In genomic region chr17:81365601-81366585, GRCh38 we compare ENCODE assay signal across 8 cellular contexts. TPM values are rescaled to one million over a fixed set of nuclear protein-coding genes. Genes with fewer than 3 reads are reported as not detected.
DNase-seq lines count a peak whose midpoint lies in the region; ATAC-seq lines count a peak whose summit lies in the region.

No MANE protein-coding gene starts in this region.

- H3K9me3 ChIP-seq in Karpas-422 (ENCODE audit: low read length), result no peaks in the 10 kb centered on the region
- no peaks in the 10 kb centered on the region for H3K9me3 ChIP-seq in right cardiac atrium (ENCODE audit: control insufficient read depth, low read length)

- peak overlapping the region; percentile 53 to 78 for H3K4me3 Mint-ChIP-seq in activated T-cell treated with anti-CD3 and anti-CD28 coated beads, Interleukin-2, amount 50 U/mL, for 72 hours
- H3K4me3 Mint-ChIP-seq in stimulated activated naive B cell treated with anti-CD40 and anti-IgM and Interleukin-4, amounts not matched to agents 10 μg/mL and 1 μg/mL and 100 μg/mL, for 72 hours, result peak overlapping the region; percentile 45 to 56
- no peak overlapping the region for H3K4me3 Mint-ChIP-seq in activated T-helper 1 cell treated with anti-CD3 and anti-CD28 coated beads, Interleukin-12 subunit alpha, Interleukin-12 subunit beta, Interleukin-2, Interleukin-4 antibody, amounts not matched to agents 30 ng/mL and 10 ng/mL and 1 ng/mL, durations not matched to agents 14 hours and 24 hours and 36 hours

- H3K4me2 ChIP-seq in Karpas-422 (ENCODE audit: low read depth, low read length, poor library complexity, severe bottlenecking), result no peak overlapping the region

- intact Hi-C loops in right cardiac atrium (cut with DNase I), result no loop called here
- intact Hi-C loops in activated T-helper 1 cell treated with anti-CD3 and anti-CD28 coated beads, Interleukin-12 subunit alpha, Interleukin-12 subunit beta, Interleukin-2, Interleukin-4 antibody, amounts not matched to agents 30 ng/mL and 10 ng/mL and 1 ng/mL, durations not matched to agents 14 hours and 24 hours and 36 hours (cut with micrococcal nuclease), result no loop called here

- no peak overlapping the region for H3K9ac ChIP-seq in Karpas-422 (ENCODE audit: low read length)

- H2AFZ ChIP-seq in Karpas-422 (ENCODE audit: low read length), result no peak overlapping the region

- H3K27ac Mint-ChIP-seq in activated T-cell treated with anti-CD3 and anti-CD28 coated beads, Interleukin-2, amount 50 U/mL, for 72 hours, result no peak overlapping the region
- peak overlapping the region; percentile 85 for H3K27ac Mint-ChIP-seq in stimulated activated naive B cell treated with anti-CD40 and anti-IgM and Interleukin-4, amounts not matched to agents 10 μg/mL and 1 μg/mL and 100 μg/mL, for 72 hours
- no peak overlapping the region for H3K27ac Mint-ChIP-seq in activated T-helper 1 cell treated with anti-CD3 and anti-CD28 coated beads, Interleukin-12 subunit alpha, Interleukin-12 subunit beta, Interleukin-2, Interleukin-4 antibody, amounts not matched to agents 30 ng/mL and 10 ng/mL and 1 ng/mL, durations not matched to agents 14 hours and 24 hours and 36 hours

- H3K36me3 ChIP-seq in Karpas-422 (ENCODE audit: insufficient read depth, low read length), result no peaks in the 10 kb centered on the region

- no peaks in the 10 kb centered on the region for H3K9me2 ChIP-seq in Karpas-422 (replicated peaks; ENCODE audit: insufficient read depth, low read length)

- H3K36me3 Mint-ChIP-seq in activated T-cell treated with anti-CD3 and anti-CD28 coated beads, Interleukin-2, amount 50 U/mL, for 72 hours (ENCODE audit: insufficient read depth in 2 of 2), result no peaks in the 10 kb centered on the region
- peaks cover 0 to 3% of the 10 kb centered on the region in 2 donors for H3K36me3 Mint-ChIP-seq in stimulated activated naive B cell treated with anti-CD40 and anti-IgM and Interleukin-4, amounts not matched to agents 10 μg/mL and 1 μg/mL and 100 μg/mL, for 72 hours
- H3K36me3 Mint-ChIP-seq in activated T-helper 1 cell treated with anti-CD3 and anti-CD28 coated beads, Interleukin-12 subunit alpha, Interleukin-12 subunit beta, Interleukin-2, Interleukin-4 antibody, amounts not matched to agents 30 ng/mL and 10 ng/mL and 1 ng/mL, durations not matched to agents 14 hours and 24 hours and 36 hours (ENCODE audit: low read depth), result no peaks in the 10 kb centered on the region

- 46% methylated on average over 30 of the region's 30 CpGs for WGBS in right cardiac atrium

- peak; percentile 83 to 88 for ATAC-seq in activated T-cell treated with anti-CD3 and anti-CD28 coated beads, Interleukin-2, amount 50 U/mL, for 72 hours (replicated peaks in 1 of 2)
- ATAC-seq in right cardiac atrium, result peak; percentile 53 to 73
- ATAC-seq in stimulated activated naive B cell treated with anti-CD40 and anti-IgM and Interleukin-4, amounts not matched to agents 10 μg/mL and 1 μg/mL and 100 μg/mL, for 72 hours (replicated peaks), result peak; percentile 91 to 93

- no peaks in the 10 kb centered on the region for H4K20me1 ChIP-seq in Karpas-422 (ENCODE audit: insufficient read depth, low read depth, low read length)

- peaks cover 40% of the 10 kb centered on the region for H3K27me3 Mint-ChIP-seq in activated T-cell treated with anti-CD3 and anti-CD28 coated beads, Interleukin-2, amount 50 U/mL, for 72 hours (ENCODE audit: low read depth)
- H3K27me3 Mint-ChIP-seq in stimulated activated naive B cell treated with anti-CD40 and anti-IgM and Interleukin-4, amounts not matched to agents 10 μg/mL and 1 μg/mL and 100 μg/mL, for 72 hours, result peaks cover 48 to 79% of the 10 kb centered on the region in 2 donors
- H3K27me3 Mint-ChIP-seq in activated T-helper 1 cell treated with anti-CD3 and anti-CD28 coated beads, Interleukin-12 subunit alpha, Interleukin-12 subunit beta, Interleukin-2, Interleukin-4 antibody, amounts not matched to agents 30 ng/mL and 10 ng/mL and 1 ng/mL, durations not matched to agents 14 hours and 24 hours and 36 hours (ENCODE audit: insufficient read depth), result peaks cover 22% of the 10 kb centered on the region

- no peaks in the 10 kb centered on the region for H3K79me2 ChIP-seq in Karpas-422 (ENCODE audit: low read length)

- peak; percentile 66 for DNase-seq in AG08396 (ENCODE audit: low spot score)
- DNase-seq in Karpas-422, result peak; percentile 60
- DNase-seq in activated T-cell treated with anti-CD3 and anti-CD28 coated beads, Interleukin-2, amount 50 U/mL, for 72 hours, result peak; percentile 32 to 46
- peak in 1 of 3 donors; percentile 64 for DNase-seq in right cardiac atrium
- peak; percentile 57 for DNase-seq in stimulated activated naive B cell treated with anti-CD40 and anti-IgM and Interleukin-4, amounts not matched to agents 10 μg/mL and 1 μg/mL and 100 μg/mL, for 72 hours
- DNase-seq in activated T-helper 1 cell treated with anti-CD3 and anti-CD28 coated beads, Interleukin-12 subunit alpha, Interleukin-12 subunit beta, Interleukin-2, Interleukin-4 antibody, amounts not matched to agents 30 ng/mL and 10 ng/mL and 1 ng/mL, durations not matched to agents 14 hours and 24 hours and 36 hours (ENCODE audit: low spot score), result no peak
- DNase-seq in SIG-M5 treated with dmso at 0.1 percent for 504 hours (lab: John Stamatoyannopoulos, UW; ENCODE audit: unreplicated experiment), result no peak
- no peak for DNase-seq in NCI-H524 treated with DMSO at 0.1 percent for 48 hours (lab: John Stamatoyannopoulos, UW)

- H3K9me3 Mint-ChIP-seq in activated T-cell treated with anti-CD3 and anti-CD28 coated beads, Interleukin-2, amount 50 U/mL, for 72 hours, result no peaks in the 10 kb centered on the region
- no peaks in the 10 kb centered on the region for H3K9me3 Mint-ChIP-seq in stimulated activated naive B cell treated with anti-CD40 and anti-IgM and Interleukin-4, amounts not matched to agents 10 μg/mL and 1 μg/mL and 100 μg/mL, for 72 hours
- no peaks in the 10 kb centered on the region for H3K9me3 Mint-ChIP-seq in activated T-helper 1 cell treated with anti-CD3 and anti-CD28 coated beads, Interleukin-12 subunit alpha, Interleukin-12 subunit beta, Interleukin-2, Interleukin-4 antibody, amounts not matched to agents 30 ng/mL and 10 ng/mL and 1 ng/mL, durations not matched to agents 14 hours and 24 hours and 36 hours

- H3K27me3 ChIP-seq in Karpas-422 (ENCODE audit: low read length), result no peaks in the 10 kb centered on the region
- H3K27me3 ChIP-seq in right cardiac atrium (ENCODE audit: control insufficient read depth, insufficient read depth), result no peaks in the 10 kb centered on the region

- H3K4me3 ChIP-seq in Karpas-422 (ENCODE audit: low read length) (no peak overlapping the region), right cardiac atrium (ENCODE audit: low read length) (no peak overlapping the region)

- H3K4me1 ChIP-seq in Karpas-422 (ENCODE audit: low read length) (peaks cover 9% of the 10 kb centered on the region), right cardiac atrium (ENCODE audit: control insufficient read depth, insufficient read depth, low read length) (no peaks in the 10 kb centered on the region)

- H3K27ac ChIP-seq in Karpas-422 (ENCODE audit: low read length) (no peak overlapping the region), right cardiac atrium (ENCODE audit: low read length) (no peak overlapping the region)

- peaks cover 24% of the 10 kb centered on the region for H3K4me1 Mint-ChIP-seq in activated T-cell treated with anti-CD3 and anti-CD28 coated beads, Interleukin-2, amount 50 U/mL, for 72 hours (ENCODE audit: low read depth)
- peaks cover 17% of the 10 kb centered on the region in 2 donors for H3K4me1 Mint-ChIP-seq in stimulated activated naive B cell treated with anti-CD40 and anti-IgM and Interleukin-4, amounts not matched to agents 10 μg/mL and 1 μg/mL and 100 μg/mL, for 72 hours
- no peaks in the 10 kb centered on the region for H3K4me1 Mint-ChIP-seq in activated T-helper 1 cell treated with anti-CD3 and anti-CD28 coated beads, Interleukin-12 subunit alpha, Interleukin-12 subunit beta, Interleukin-2, Interleukin-4 antibody, amounts not matched to agents 30 ng/mL and 10 ng/mL and 1 ng/mL, durations not matched to agents 14 hours and 24 hours and 36 hours (ENCODE audit: low read depth)

RNA-seq across cellular contexts. Expression of gene BAHCC1, which starts 29.4 kb away (rescaled TPM):
- not detected in 2 replicates for total RNA-seq in Karpas-422 (2014; rRNA removed; shearing (Covaris generic); ENCODE audit: low replicate concordance)
- under 1 TPM; 0.02 to 0.14 TPM for total RNA-seq in activated T-cell treated with anti-CD3 and anti-CD28 coated beads, Interleukin-2, amount 50 U/mL, for 72 hours
- total RNA-seq in right cardiac atrium, result 10 to 100 TPM in 2 of 4 donors, 1 to 10 TPM in 2; 8.3 to 12.8 (median 9.4) TPM
- polyA plus RNA-seq in right cardiac atrium, result 8.7 TPM
- 0.02 and 0.08 TPM in 2 replicates for total RNA-seq in activated T-helper 1 cell treated with anti-CD3 and anti-CD28 coated beads, Interleukin-12 subunit alpha, Interleukin-12 subunit beta, Interleukin-2, Interleukin-4 antibody, amounts not matched to agents 30 ng/mL and 10 ng/mL and 1 ng/mL, durations not matched to agents 14 hours and 24 hours and 36 hours

Comparison
In these comparisons a context has a peak if more than half of its experiments do, and no peak if none do; other contexts are left out.
1. DNase-seq: peak in AG08396 (single experiment), Karpas-422 (single experiment), activated T-cell treated with anti-CD3 and anti-CD28 coated beads, Interleukin-2, amount 50 U/mL, for 72 hours (2 of 2) and stimulated activated naive B cell treated with anti-CD40 and anti-IgM and Interleukin-4, amounts not matched to agents 10 μg/mL and 1 μg/mL and 100 μg/mL, for 72 hours (single experiment); none in activated T-helper 1 cell treated with anti-CD3 and anti-CD28 coated beads, Interleukin-12 subunit alpha, Interleukin-12 subunit beta, Interleukin-2, Interleukin-4 antibody, amounts not matched to agents 30 ng/mL and 10 ng/mL and 1 ng/mL, durations not matched to agents 14 hours and 24 hours and 36 hours (single experiment), SIG-M5 treated with dmso at 0.1 percent for 504 hours (single experiment) and NCI-H524 treated with DMSO at 0.1 percent for 48 hours (single experiment).
2. Peak in every context shown above with its lines, with median percentiles within 50 percentile points of each other: ATAC-seq.